Comparison of ENCODE assay signal across 8 cellular contexts in the genomic region with DNA sequence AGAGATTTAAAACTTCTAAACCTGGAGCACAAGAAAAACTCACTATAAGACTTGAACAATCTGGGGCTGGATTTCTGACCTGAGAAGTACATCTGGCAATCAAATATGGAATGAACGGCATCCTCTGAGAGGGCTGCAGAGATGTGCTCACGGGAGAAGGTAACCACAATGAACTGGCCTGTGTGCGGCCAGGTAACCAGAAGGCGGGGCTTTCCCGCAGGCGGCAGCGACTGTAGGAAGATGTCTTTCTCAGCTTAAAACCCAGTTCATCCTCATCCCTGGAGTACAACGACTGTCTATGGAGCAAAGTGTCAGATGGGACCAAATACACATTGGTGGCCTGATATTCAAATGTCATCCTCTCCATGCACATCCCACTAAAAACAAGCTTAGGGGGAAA. TPM values are rescaled to one million over a fixed set of nuclear protein-coding genes. Genes with fewer than 3 reads are reported as not detected.
A peak's percentile ranks its signal among the peaks of the same experiment; 100 is the strongest.
DNase-seq lines count a peak whose midpoint lies in the region; ATAC-seq, FAIRE-seq and TF ChIP-seq lines count a peak whose summit lies in the region.

No MANE protein-coding gene starts in this region.

- H3K4me2 ChIP-seq in HCT116 (ENCODE audit: low read length), result peak overlapping the region; percentile 94
- peak overlapping the region; percentile 99 for H3K4me2 ChIP-seq in K562 (ENCODE audit: insufficient read depth, low read length)

- H2AFZ ChIP-seq in HCT116 (ENCODE audit: low read depth, low read length, poor library complexity, severe bottlenecking) (no peak overlapping the region), K562 (ENCODE audit: low read depth, low read length) (no peak overlapping the region)

- no peaks in the 10 kb centered on the region for H3K9me1 ChIP-seq in K562 (ENCODE audit: control insufficient read depth, insufficient read depth, low read length)

- FAIRE-seq in K562 (lab: Jason Lieb, UNC), result peak; percentile 63

- no peak for TF ChIP-seq EP300 in K562 (IDR thresholded peaks at IDR 0.05; ENCODE audit: low read length)

- TF ChIP-seq CTCF in AG09309 (IDR thresholded peaks at IDR 0.05; ENCODE audit: control insufficient read depth, insufficient read depth, low read depth, low read length, missing control alignments) (no peak), HCT116 (IDR thresholded peaks at IDR 0.05 in 2 of 3, conservative IDR thresholded peaks at IDR 0.05 in 1 of 3; ENCODE audit: borderline replicate concordance in 1 of 3, insufficient read depth in 1 of 3, low read depth in 2 of 3, low read length in 2 of 3) (no peak), K562 (IDR thresholded peaks at IDR 0.05 in 2 of 3, conservative IDR thresholded peaks at IDR 0.05 in 1 of 3; ENCODE audit: insufficient read depth in 2 of 3, low read depth in 1 of 3, low read length in 3 of 3) (no peak)

- CTCF ChIA-PET in HCT116 (lab: Charles Lee) (interaction anchor here (0.9 to 2.7 kb wide), 3 partner anchors 12 to 76 kb away, joined by 3 to 8 read pairs (median 3); no protein-coding TSS in a partner anchor), K562 (lab: Yijun Ruan, JAX; ENCODE audit: low intra/inter-chr PET ratio) (interaction anchor here (1.3 kb wide), 1 partner anchor 77 kb away, joined by 9 read pairs; a partner anchor contains a TSS)

- no peak for TF ChIP-seq RAD21 in HCT116 (IDR thresholded peaks at IDR 0.05; ENCODE audit: low read depth)
- no peak for TF ChIP-seq RAD21 in K562 (CRISPR knock-in tag; conservative IDR thresholded peaks at IDR 0.05 in 1 of 2, IDR thresholded peaks at IDR 0.05 in 1 of 2)

- DNase-seq in AG09309 (ENCODE audit: low read depth) (no peak), HCT116 (ENCODE audit: low read depth, low spot score) (no peak), K562 (ENCODE audit: extremely low read depth in 1 of 4, low spot score in 3 of 4) (no peak), KG1 (lab: John Stamatoyannopoulos, UW) (no peak)

- in situ Hi-C loops in K562 (cut with MboI), result no loop called here

- H3K9me2 ChIP-seq in HCT116 (ENCODE audit: insufficient read depth), result no peaks in the 10 kb centered on the region

- H3K9ac ChIP-seq in HCT116 (ENCODE audit: low read length), result peak overlapping the region; percentile 83
- H3K9ac ChIP-seq in K562 (ENCODE audit: insufficient read depth in 1 of 2, low read depth in 2 of 2, low read length in 2 of 2), result no peak overlapping the region
- H3K9ac ChIP-seq in mucosa of stomach (ENCODE audit: low read length), result peak overlapping the region; percentile 83

- H3K4me1 ChIP-seq in HCT116 (ENCODE audit: control insufficient read depth in 1 of 2, insufficient read depth in 2 of 2, low read length in 2 of 2) (peaks cover 29 to 42% of the 10 kb centered on the region in 2 experiments), K562 (replicated peaks in 1 of 2; ENCODE audit: control insufficient read depth in 2 of 2, insufficient read depth in 2 of 2, low read length in 2 of 2) (peaks cover 12 to 24% of the 10 kb centered on the region in 2 experiments; a peak in 4 of 5 replicates), mucosa of stomach (ENCODE audit: control insufficient read depth, insufficient read depth, low read length) (peaks cover 12% of the 10 kb centered on the region)

- intact Hi-C loops in HCT116 (cut with micrococcal nuclease) (loop anchor here (2.0 kb wide), 1 partner anchor 77 kb away; a partner anchor contains a TSS), K562 (cut with micrococcal nuclease) (loop anchor here (2.0 kb wide), 2 partner anchors 77 to 79 kb away; a partner anchor contains a TSS)

- RAD21 ChIA-PET in HCT116 (lab: Charles Lee; ENCODE audit: low non-redundant PET in 1 of 2, low total read pairs in 2 of 2, uncharacterized antibody in 2 of 2, unreplicated experiment in 2 of 2), result no interaction called here

- BruUV-seq in HCT116 (replicated peaks; lab: Mats Ljungman, UMichigan) (TSS peak; percentile 57), K562 (replicated peaks; lab: Mats Ljungman, UMichigan) (no TSS peak)

- H3K27me3 ChIP-seq in HCT116 (ENCODE audit: insufficient read depth, low read length) (no peaks in the 10 kb centered on the region), K562 (ENCODE audit: control insufficient read depth in 2 of 2, insufficient read depth in 2 of 2, low read length in 2 of 2) (no peaks in the 10 kb centered on the region), mucosa of stomach (ENCODE audit: control insufficient read depth, insufficient read depth, low read length) (no peaks in the 10 kb centered on the region)

- H3K4me3 ChIP-seq in AG09309 (ENCODE audit: control insufficient read depth, low read depth, low read length), result peak overlapping the region; percentile 52; the same call in 1 of the 2 replicates
- peak overlapping the region; percentile 66 to 84 for H3K4me3 ChIP-seq in HCT116 (replicated peaks in 1 of 2; ENCODE audit: low read depth in 1 of 2, low read length in 2 of 2)
- H3K4me3 ChIP-seq in K562, result no peak overlapping the region
- H3K4me3 ChIP-seq in mucosa of stomach (ENCODE audit: low read length), result no peak overlapping the region

- H3K27ac ChIP-seq in HCT116 (ENCODE audit: low read depth, low read length) (no peak overlapping the region), K562 (ENCODE audit: extremely low read depth, low read depth, low read length) (no peak overlapping the region)

- POLR2A ChIA-PET in HCT116 (lab: Charles Lee), result no interaction called here
- POLR2A ChIA-PET in K562 (lab: Yijun Ruan, JAX), result interaction anchor here (0.6 to 3.3 kb wide), 5 partner anchors 11 to 75 kb away, joined by 3 to 12 read pairs (median 4); no protein-coding TSS in a partner anchor

- H3K36me3 ChIP-seq in HCT116 (ENCODE audit: control insufficient read depth in 1 of 2, insufficient read depth in 2 of 2, low read length in 2 of 2) (no peaks in the 10 kb centered on the region), K562 (ENCODE audit: control insufficient read depth, insufficient read depth, low read length) (0 out of 3 replicates have a peak, but pooled peaks cover 3% of the 10 kb centered on the region), mucosa of stomach (ENCODE audit: control insufficient read depth, insufficient read depth, low read length) (no peaks in the 10 kb centered on the region)

- H3K79me2 ChIP-seq in HCT116 (ENCODE audit: insufficient read depth, low read length) (peaks cover 61% of the 10 kb centered on the region), K562 (ENCODE audit: control insufficient read depth, insufficient read depth, low read length) (peaks cover 27% of the 10 kb centered on the region)

- WGBS in K562 (ENCODE audit: insufficient coverage, low coverage, missing lambda C conversion rate), result 57% methylated on average over 8 of the region's 8 CpGs

- TF ChIP-seq POLR2A in HCT116 (IDR thresholded peaks at IDR 0.05; ENCODE audit: borderline replicate concordance, extremely low read depth, insufficient read depth, insufficient read length) (no peak), K562 (conservative IDR thresholded peaks at IDR 0.05) (no peak)

- ATAC-seq in HCT116 (no peak), K562 (no peak), HG02938 (IDR thresholded peaks at IDR 0.05; ENCODE audit: unreplicated experiment) (no peak), GM18909 (IDR thresholded peaks at IDR 0.05; ENCODE audit: poor library complexity, unreplicated experiment) (no peak), GM19395 (IDR thresholded peaks at IDR 0.05; ENCODE audit: unreplicated experiment) (no peak)

- no peaks in the 10 kb centered on the region for H3K9me3 ChIP-seq in HCT116 (ENCODE audit: control insufficient read depth in 1 of 2, insufficient read depth in 1 of 2, low read depth in 1 of 2, low read length in 2 of 2)
- H3K9me3 ChIP-seq in K562 (replicated peaks; ENCODE audit: control insufficient read depth, insufficient read depth, low read depth, low read length), result no peaks in the 10 kb centered on the region
- H3K9me3 ChIP-seq in mucosa of stomach (ENCODE audit: control insufficient read depth, low read length), result no peaks in the 10 kb centered on the region

- H4K20me1 ChIP-seq in HCT116 (ENCODE audit: insufficient read depth) (no peaks in the 10 kb centered on the region; the same call in 1 of the 2 replicates), K562 (replicated peaks; ENCODE audit: control insufficient read depth, insufficient read depth, low read length) (peaks cover 18% of the 10 kb centered on the region; the same call in 1 of the 2 replicates)

TF ChIP-seq in HCT116, 20 proteins besides CTCF, POLR2A, EP300 and RAD21 (continues in another document):
- no peak for TF ChIP-seq SIN3A (IDR thresholded peaks at IDR 0.05; ENCODE audit: low read depth)
- TF ChIP-seq POLR2AphosphoS5 (IDR thresholded peaks at IDR 0.05; ENCODE audit: low read depth, low read length), result no peak
- TF ChIP-seq, protein P1, sequence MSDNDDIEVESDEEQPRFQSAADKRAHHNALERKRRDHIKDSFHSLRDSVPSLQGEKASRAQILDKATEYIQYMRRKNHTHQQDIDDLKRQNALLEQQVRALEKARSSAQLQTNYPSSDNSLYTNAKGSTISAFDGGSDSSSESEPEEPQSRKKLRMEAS (IDR thresholded peaks at IDR 0.05), result no peak
- no peak for TF ChIP-seq JUND (IDR thresholded peaks at IDR 0.05)

TF ChIP-seq in K562, 482 proteins besides CTCF, POLR2A, EP300 and RAD21 (continues in another document):
- TF ChIP-seq ZNF232 (CRISPR knock-in tag; IDR thresholded peaks at IDR 0.05), result no peak

RNA-seq across cellular contexts. Expression of a gene that starts 24.5 kb away (rescaled TPM):
- total RNA-seq in HCT116 (2021; ENCODE audit: unreplicated experiment) (30.8 TPM), K562 (2014; rRNA removed) (9.5 and 14.0 TPM in 2 replicates), K562 (2014; rRNA removed; fragmentation: Illumina TruSeq; extraction: Trizol) (15.7 and 17.8 TPM in 2 replicates), K562 (2015; rRNA removed; fragmentation: Illumina TruSeq; extraction: Trizol) (9.3 and 10.3 TPM in 2 replicates), K562 (2021) (32.1 and 36.0 TPM in 2 replicates)
- 12.7 and 14.8 TPM in 2 replicates for polyA plus RNA-seq in HCT116 (2012)
- total RNA-seq in K562 (2011; cell fraction: chromatin; rRNA removed; ENCODE audit: low replicate concordance), result 186 and 197 TPM in 2 replicates
- total RNA-seq in K562 (2011; cell fraction: nucleolus; rRNA removed), result 71.9 and 74.6 TPM in 2 replicates
- total RNA-seq in K562 (2011; cell fraction: nucleoplasm; rRNA removed), result 116 and 129 TPM in 2 replicates
- polyA plus RNA-seq in K562 (2011; rRNA removed) (12.3 and 14.2 TPM in 2 replicates), K562 (2014; fragmentation: Illumina TruSeq; extraction: Trizol) (22.3 and 27.0 TPM in 2 replicates), K562 (2014; fragmentation: Nextera tagmentation; extraction: Ambion mirVana) (under 1 TPM; 0.53 to 0.56 TPM), K562 (2014; rRNA removed) (13.9 and 15.2 TPM in 2 replicates)
- 5.0 and 6.0 TPM in 2 replicates for polyA plus RNA-seq in K562 (2011; cell fraction: cytosol; rRNA removed)
- polyA plus RNA-seq in K562 (2011; cell fraction: nucleus; rRNA removed), result 39.1 and 45.0 TPM in 2 replicates
- polyA plus RNA-seq in K562 (2012), result 16.9 and 18.8 TPM in 2 replicates
- polyA minus RNA-seq in K562 (2011; rRNA and poly(A)+ RNA removed), result 30.0 and 32.4 TPM in 2 replicates
- polyA minus RNA-seq in K562 (2011; cell fraction: cytosol; rRNA and poly(A)+ RNA removed), result 14.7 and 15.1 TPM in 2 replicates
- 25.6 and 42.9 TPM in 2 replicates for polyA minus RNA-seq in K562 (2011; cell fraction: nucleus; rRNA and poly(A)+ RNA removed)

Comparison
In these comparisons a context has a peak if more than half of its experiments do, and no peak if none do; other contexts are left out.
1. H3K4me3 ChIP-seq: peak in AG09309 (single experiment) and HCT116 (2 of 2); none in K562 (single experiment) and mucosa of stomach (single experiment).
2. H3K9ac ChIP-seq: peak in HCT116 (single experiment) and mucosa of stomach (single experiment); none in K562 (0 of 2).